Comparison of ENCODE assay signal across 13 cellular contexts in the genomic region with DNA sequence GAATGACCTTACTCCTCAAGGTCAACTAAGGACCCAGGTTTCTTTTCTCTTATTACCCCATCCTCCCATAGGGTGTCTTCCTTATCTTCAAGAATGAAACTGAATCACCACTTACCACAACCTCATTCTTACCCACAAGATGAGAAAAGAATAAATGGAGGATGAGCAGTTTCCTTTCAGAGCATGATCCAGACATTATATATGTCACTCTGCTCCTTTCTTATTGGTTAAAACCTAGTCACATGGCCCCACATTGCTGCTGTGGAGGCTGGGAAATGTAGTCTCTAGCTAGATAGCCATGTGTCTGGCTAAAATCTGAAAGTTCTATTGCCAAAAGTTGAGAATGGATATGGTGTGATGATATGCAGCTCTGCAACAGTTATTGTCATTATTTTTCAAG.
DNase-seq lines count a peak whose midpoint lies in the region; ATAC-seq, FAIRE-seq and TF ChIP-seq lines count a peak whose summit lies in the region.
"Had no signal": no experiment of that assay in that cellular context is flagged by ENCODE, and none has a peak within 500 bp of the region (broad histone marks: within the 10 kb centered on the region; RNA-seq: fewer than 3 reads in every experiment).

No MANE protein-coding gene starts in this region.

- H3K27me3 ChIP-seq in DND-41 (ENCODE audit: insufficient read depth, low read length, poor library complexity) = no peaks in the 10 kb centered on the region
- H3K27me3 ChIP-seq in GM12878 (replicated peaks in 1 of 2; ENCODE audit: control insufficient read depth in 2 of 2, insufficient read depth in 2 of 2, low read length in 1 of 2) = no peaks in the 10 kb centered on the region
- peaks cover 0 to 5% of the 10 kb centered on the region in 2 donors for H3K27me3 ChIP-seq in tibial nerve

- no peak for FAIRE-seq in GM12878 (lab: Jason Lieb, UNC)

- no TSS peak for BruUV-seq in GM12878 (replicated peaks; lab: Mats Ljungman, UMichigan)

- H3K9ac ChIP-seq in DND-41 (ENCODE audit: low read depth, low read length) (no peak overlapping the region), GM12878 (ENCODE audit: control insufficient read depth, insufficient read depth, low read length) (no peak overlapping the region)

- no peak for TF ChIP-seq RAD21 in GM12878 (IDR thresholded peaks at IDR 0.05; ENCODE audit: insufficient read depth, low read depth, low read length)

- no peak for TF ChIP-seq EP300 in GM12878 (IDR thresholded peaks at IDR 0.05; ENCODE audit: borderline replicate concordance in 1 of 2, control insufficient read depth in 1 of 2, low read depth in 2 of 2, low read length in 2 of 2)
- TF ChIP-seq EP300 in tibial nerve (IDR thresholded peaks at IDR 0.05) = no peak

- CTCF ChIA-PET in GM12878 (lab: Yijun Ruan, JAX) = interaction anchor here (1.1 kb wide), 1 partner anchor 21 kb away, joined by 4 read pairs; no protein-coding TSS in a partner anchor

- ATAC-seq in DND-41 (ENCODE audit: insufficient read depth, low read depth) (0 out of 3 replicates have a peak, but pooled peaks have one; percentile 24), GM12878 (peak; percentile 64), HG03460 (IDR thresholded peaks at IDR 0.05; ENCODE audit: unreplicated experiment) (no peak)

- in situ Hi-C loops in GM12878 (cut with MboI) = no loop called here

- intact Hi-C loops in GM12878 (cut with micrococcal nuclease; ENCODE audit: unreplicated experiment) = no loop called here

- no peaks in the 10 kb centered on the region for H3K36me3 ChIP-seq in DND-41 (ENCODE audit: insufficient read depth, low read length)
- H3K36me3 ChIP-seq in GM12878 (ENCODE audit: control insufficient read depth in 2 of 2, insufficient read depth in 2 of 2, low read length in 1 of 2) = no peaks in the 10 kb centered on the region
- H3K36me3 ChIP-seq in tibial nerve = no peaks in the 10 kb centered on the region

- H3K9me3 ChIP-seq in DND-41 (ENCODE audit: insufficient read depth, low read length, severe bottlenecking) (no peaks in the 10 kb centered on the region), GM12878 (replicated peaks; ENCODE audit: control insufficient read depth, insufficient read depth, low read length) (no peaks in the 10 kb centered on the region), tibial nerve (no peaks in the 10 kb centered on the region)

- POLR2A ChIA-PET in GM12878 (lab: Charles Lee) = interaction anchor here (0.6 kb wide), 1 partner anchor 496 kb away, joined by 3 read pairs; no protein-coding TSS in a partner anchor

- H4K20me1 ChIP-seq in DND-41 (ENCODE audit: insufficient read depth, low read length) = no peaks in the 10 kb centered on the region
- no peaks in the 10 kb centered on the region for H4K20me1 ChIP-seq in GM12878 (ENCODE audit: control insufficient read depth, insufficient read depth)

- RAD21 ChIA-PET in GM12878 (lab: Charles Lee; ENCODE audit: unreplicated experiment) = no interaction called here

- H3K79me2 ChIP-seq in DND-41 (ENCODE audit: insufficient read depth, low read length) (no peaks in the 10 kb centered on the region), GM12878 (ENCODE audit: control insufficient read depth, insufficient read depth, low read length) (no peaks in the 10 kb centered on the region)

- H3K4me1 ChIP-seq in DND-41 (ENCODE audit: insufficient read depth, low read length) = no peaks in the 10 kb centered on the region
- H3K4me1 ChIP-seq in GM12878 (ENCODE audit: control insufficient read depth, insufficient read depth, low read length) = no peaks in the 10 kb centered on the region
- no peaks in the 10 kb centered on the region for H3K4me1 ChIP-seq in tibial nerve

- TF ChIP-seq POLR2A in GM12878 (IDR thresholded peaks at IDR 0.05; ENCODE audit: low read depth, low read length) (no peak), tibial nerve (IDR thresholded peaks at IDR 0.05) (no peak)

- H3K4me2 ChIP-seq in DND-41 (ENCODE audit: insufficient read depth, low read length) (no peak overlapping the region), GM12878 (ENCODE audit: control insufficient read depth, insufficient read depth) (no peak overlapping the region)

- SMC1A ChIA-PET in GM12878 (lab: Charles Lee; ENCODE audit: uncharacterized antibody, unreplicated experiment) = no interaction called here

- DNase-seq in NCI-H1105 treated with DMSO at 0.1 percent for 48 hours (lab: John Stamatoyannopoulos, UW) (peak; percentile 1), NCI-H1105 (lab: John Stamatoyannopoulos, UW) (no peak), DND-41 (no peak), NCI-H2227 treated with DMSO at 0.1 percent for 48 hours (lab: John Stamatoyannopoulos, UW) (peak; percentile 61), GM12878 (ENCODE audit: low read depth, low spot score) (no peak), 8988T (no peak), tibial nerve (ENCODE audit: low spot score in 2 of 2) (no peak)
- DNase-seq: amygdala, cortex of kidney, mesendoderm, NCI-H146, occipital lobe had no signal

- H3K27ac ChIP-seq in DND-41 (ENCODE audit: low read length) = no peak overlapping the region
- H3K27ac ChIP-seq in GM12878 (ENCODE audit: control insufficient read depth, insufficient read depth) = no peak overlapping the region
- H3K27ac ChIP-seq in tibial nerve = no peak overlapping the region

- H3K4me3 ChIP-seq in DND-41 (ENCODE audit: low read depth in 1 of 2, low read length in 2 of 2) (no peak overlapping the region), GM12878 (no peak overlapping the region), tibial nerve (no peak overlapping the region)

- TF ChIP-seq CTCF in DND-41 (IDR thresholded peaks at IDR 0.05; ENCODE audit: borderline replicate concordance, extremely low read depth, low read length, poor library complexity, severe bottlenecking) (no peak), GM12878 (IDR thresholded peaks at IDR 0.05 in 2 of 3, conservative IDR thresholded peaks at IDR 0.05 in 1 of 3; ENCODE audit: control insufficient read depth in 2 of 3, extremely low read depth in 1 of 3, insufficient read depth in 1 of 3, low read depth in 3 of 3, low read length in 3 of 3) (no peak), tibial nerve (IDR thresholded peaks at IDR 0.05) (no peak)

- no peak overlapping the region for H2AFZ ChIP-seq in DND-41 (ENCODE audit: low read depth, low read length)
- no peak overlapping the region for H2AFZ ChIP-seq in GM12878 (ENCODE audit: control insufficient read depth, low read depth, low read length)

TF ChIP-seq in GM12878, 131 proteins besides CTCF, POLR2A, EP300 and RAD21 (continues in another document):
- TF ChIP-seq TARDBP (IDR thresholded peaks at IDR 0.05; ENCODE audit: borderline replicate concordance) (no peak), SPI1 (IDR thresholded peaks at IDR 0.05; ENCODE audit: borderline replicate concordance, insufficient read depth, low read depth, low read length) (no peak)
- TF ChIP-seq, protein P1, sequence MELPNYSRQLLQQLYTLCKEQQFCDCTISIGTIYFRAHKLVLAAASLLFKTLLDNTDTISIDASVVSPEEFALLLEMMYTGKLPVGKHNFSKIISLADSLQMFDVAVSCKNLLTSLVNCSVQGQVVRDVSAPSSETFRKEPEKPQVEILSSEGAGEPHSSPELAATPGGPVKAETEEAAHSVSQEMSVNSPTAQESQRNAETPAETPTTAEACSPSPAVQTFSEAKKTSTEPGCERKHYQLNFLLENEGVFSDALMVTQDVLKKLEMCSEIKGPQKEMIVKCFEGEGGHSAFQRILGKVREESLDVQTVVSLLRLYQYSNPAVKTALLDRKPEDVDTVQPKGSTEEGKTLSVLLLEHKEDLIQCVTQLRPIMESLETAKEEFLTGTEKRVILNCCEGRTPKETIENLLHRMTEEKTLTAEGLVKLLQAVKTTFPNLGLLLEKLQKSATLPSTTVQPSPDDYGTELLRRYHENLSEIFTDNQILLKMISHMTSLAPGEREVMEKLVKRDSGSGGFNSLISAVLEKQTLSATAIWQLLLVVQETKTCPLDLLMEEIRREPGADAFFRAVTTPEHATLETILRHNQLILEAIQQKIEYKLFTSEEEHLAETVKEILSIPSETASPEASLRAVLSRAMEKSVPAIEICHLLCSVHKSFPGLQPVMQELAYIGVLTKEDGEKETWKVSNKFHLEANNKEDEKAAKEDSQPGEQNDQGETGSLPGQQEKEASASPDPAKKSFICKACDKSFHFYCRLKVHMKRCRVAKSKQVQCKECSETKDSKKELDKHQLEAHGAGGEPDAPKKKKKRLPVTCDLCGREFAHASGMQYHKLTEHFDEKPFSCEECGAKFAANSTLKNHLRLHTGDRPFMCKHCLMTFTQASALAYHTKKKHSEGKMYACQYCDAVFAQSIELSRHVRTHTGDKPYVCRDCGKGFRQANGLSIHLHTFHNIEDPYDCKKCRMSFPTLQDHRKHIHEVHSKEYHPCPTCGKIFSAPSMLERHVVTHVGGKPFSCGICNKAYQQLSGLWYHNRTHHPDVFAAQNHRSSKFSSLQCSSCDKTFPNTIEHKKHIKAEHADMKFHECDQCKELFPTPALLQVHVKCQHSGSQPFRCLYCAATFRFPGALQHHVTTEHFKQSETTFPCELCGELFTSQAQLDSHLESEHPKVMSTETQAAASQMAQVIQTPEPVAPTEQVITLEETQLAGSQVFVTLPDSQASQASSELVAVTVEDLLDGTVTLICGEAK (IDR thresholded peaks at IDR 0.05; ENCODE audit: borderline replicate concordance) = no peak
- TF ChIP-seq, protein P2, sequence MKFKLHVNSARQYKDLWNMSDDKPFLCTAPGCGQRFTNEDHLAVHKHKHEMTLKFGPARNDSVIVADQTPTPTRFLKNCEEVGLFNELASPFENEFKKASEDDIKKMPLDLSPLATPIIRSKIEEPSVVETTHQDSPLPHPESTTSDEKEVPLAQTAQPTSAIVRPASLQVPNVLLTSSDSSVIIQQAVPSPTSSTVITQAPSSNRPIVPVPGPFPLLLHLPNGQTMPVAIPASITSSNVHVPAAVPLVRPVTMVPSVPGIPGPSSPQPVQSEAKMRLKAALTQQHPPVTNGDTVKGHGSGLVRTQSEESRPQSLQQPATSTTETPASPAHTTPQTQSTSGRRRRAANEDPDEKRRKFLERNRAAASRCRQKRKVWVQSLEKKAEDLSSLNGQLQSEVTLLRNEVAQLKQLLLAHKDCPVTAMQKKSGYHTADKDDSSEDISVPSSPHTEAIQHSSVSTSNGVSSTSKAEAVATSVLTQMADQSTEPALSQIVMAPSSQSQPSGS (IDR thresholded peaks at IDR 0.05; ENCODE audit: low read length) = no peak

Comparison
In these comparisons a context has a peak if more than half of its experiments do, and no peak if none do; other contexts are left out.
1. DNase-seq: peak in NCI-H1105 treated with DMSO at 0.1 percent for 48 hours (single experiment) and NCI-H2227 treated with DMSO at 0.1 percent for 48 hours (single experiment); none in NCI-H1105 (single experiment), DND-41 (single experiment), GM12878 (single experiment), 8988T (single experiment) and tibial nerve (0 of 2).